In genomic region chr11:86919557-86920210, GRCh38 we compare ENCODE assay signal across 9 cellular contexts. TPM values are rescaled to one million over a fixed set of nuclear protein-coding genes. Genes with fewer than 3 reads are reported as not detected.
A peak's percentile ranks its signal among the peaks of the same experiment; 100 is the strongest.
DNase-seq lines count a peak whose midpoint lies in the region; ATAC-seq and TF ChIP-seq lines count a peak whose summit lies in the region.
"Had no signal": no experiment of that assay in that cellular context is flagged by ENCODE, and none has a peak within 500 bp of the region (broad histone marks: within the 10 kb centered on the region; RNA-seq: fewer than 3 reads in every experiment).

No MANE protein-coding gene starts in this region.

- no peaks in the 10 kb centered on the region for H3K27me3 Mint-ChIP-seq in activated naive CD4-positive, alpha-beta T cell treated with anti-CD3 and anti-CD28 coated beads for 36 hours (ENCODE audit: low read depth)

- H3K79me2 ChIP-seq in SU-DHL-6 (ENCODE audit: insufficient read depth, low read length) (no peaks in the 10 kb centered on the region), parathyroid adenoma (no peaks in the 10 kb centered on the region)

- H3K27ac Mint-ChIP-seq in activated naive CD4-positive, alpha-beta T cell treated with anti-CD3 and anti-CD28 coated beads for 36 hours = no peak overlapping the region

- no peaks in the 10 kb centered on the region for H3K9me3 ChIP-seq in SU-DHL-6 (ENCODE audit: insufficient read depth, low read length)
- H3K9me3 ChIP-seq in parathyroid adenoma (ENCODE audit: control insufficient read depth, low read length) = no peaks in the 10 kb centered on the region

- CTCF ChIA-PET in activated naive CD4-positive, alpha-beta T cell treated with anti-CD3 and anti-CD28 coated beads for 36 hours (lab: Charles Lee) = interaction anchor here (1.1 to 5.8 kb wide), 3 partner anchors 49 to 381 kb away, joined by 3 to 38 read pairs (median 3); no protein-coding TSS in a partner anchor

- H2AFZ ChIP-seq in SU-DHL-6 (ENCODE audit: low read depth, low read length, severe bottlenecking) = no peak overlapping the region
- H2AFZ ChIP-seq in parathyroid adenoma = no peak overlapping the region

- H3K4me2 ChIP-seq in SU-DHL-6 (ENCODE audit: low read depth, low read length, poor library complexity, severe bottlenecking) (no peak overlapping the region), parathyroid adenoma (ENCODE audit: low read length) (no peak overlapping the region)

- no peaks in the 10 kb centered on the region for H4K20me1 ChIP-seq in SU-DHL-6 (ENCODE audit: low read depth, low read length)

- intact Hi-C loops in activated naive CD4-positive, alpha-beta T cell treated with anti-CD3 and anti-CD28 coated beads for 36 hours (cut with micrococcal nuclease) = loop anchor here (1.0 kb wide), 3 partner anchors 49 to 1065 kb away; no protein-coding TSS in a partner anchor

- DNase-seq in activated naive CD4-positive, alpha-beta T cell treated with anti-CD3 and anti-CD28 coated beads for 36 hours = peak; percentile 19
- DNase-seq in activated naive CD4-positive, alpha-beta T cell (lab: John Stamatoyannopoulos, UW) = no peak
- DNase-seq in KBM-7 (peak; percentile 57), foreskin fibroblast (peak; percentile 61 to 83)

- H3K9me2 ChIP-seq in SU-DHL-6 (replicated peaks; ENCODE audit: insufficient read depth, low read length) = no peaks in the 10 kb centered on the region

- in situ Hi-C loops in KBM-7 (cut with MboI; ENCODE audit: low pct_unique_long_range_greater_than_20kb, low sequenced_read_pairs) = no loop called here

- H3K27ac ChIP-seq in SU-DHL-6 (ENCODE audit: low read depth, low read length) = no peak overlapping the region
- H3K27ac ChIP-seq in parathyroid adenoma = no peak overlapping the region

- H3K4me1 ChIP-seq in parathyroid adenoma = no peaks in the 10 kb centered on the region

- H3K36me3 ChIP-seq in SU-DHL-6 (ENCODE audit: low read length) = no peaks in the 10 kb centered on the region
- no peaks in the 10 kb centered on the region for H3K36me3 ChIP-seq in parathyroid adenoma (ENCODE audit: control insufficient read depth, insufficient read depth, low read length)

- H3K27me3 ChIP-seq in SU-DHL-6 (ENCODE audit: low read length) (0 out of 2 replicates have a peak, but pooled peaks cover 1% of the 10 kb centered on the region), parathyroid adenoma (ENCODE audit: control insufficient read depth, insufficient read depth, low read length) (no peaks in the 10 kb centered on the region)

- H3K4me3 ChIP-seq in SU-DHL-6 (ENCODE audit: insufficient read depth, low read length, poor library complexity, severe bottlenecking) (no peak overlapping the region), foreskin fibroblast (ENCODE audit: low read depth in 1 of 2, low read length in 2 of 2) (no peak overlapping the region), parathyroid adenoma (ENCODE audit: low read depth, low read length) (no peak overlapping the region)

- H3K9me3 Mint-ChIP-seq in activated naive CD4-positive, alpha-beta T cell treated with anti-CD3 and anti-CD28 coated beads for 36 hours = no peaks in the 10 kb centered on the region
- H3K9me3 Mint-ChIP-seq: central memory CD8-positive, alpha-beta T cell had no signal

- no peaks in the 10 kb centered on the region for H3F3A ChIP-seq in SU-DHL-6 (ENCODE audit: insufficient read depth)

- no peak overlapping the region for H3K4me3 Mint-ChIP-seq in activated naive CD4-positive, alpha-beta T cell treated with anti-CD3 and anti-CD28 coated beads for 36 hours
- H3K4me3 Mint-ChIP-seq: central memory CD8-positive, alpha-beta T cell had no signal

- H3K9ac ChIP-seq in SU-DHL-6 (ENCODE audit: low read length) (no peak overlapping the region), parathyroid adenoma (no peak overlapping the region)

- H3K4me1 Mint-ChIP-seq in activated naive CD4-positive, alpha-beta T cell treated with anti-CD3 and anti-CD28 coated beads for 36 hours (ENCODE audit: low read depth) = peaks cover 4% of the 10 kb centered on the region
- H3K4me1 Mint-ChIP-seq: central memory CD8-positive, alpha-beta T cell had no signal

- TF ChIP-seq CTCF in SU-DHL-6 (IDR thresholded peaks at IDR 0.05; ENCODE audit: insufficient read depth, low read length, poor library complexity, severe bottlenecking) = peak; percentile 43
- peak; percentile 65 for TF ChIP-seq CTCF in foreskin fibroblast (IDR thresholded peaks at IDR 0.05; ENCODE audit: low read depth, low read length)
- TF ChIP-seq CTCF in parathyroid adenoma (IDR thresholded peaks at IDR 0.05) = peak; percentile 29

- H3K36me3 Mint-ChIP-seq in activated naive CD4-positive, alpha-beta T cell treated with anti-CD3 and anti-CD28 coated beads for 36 hours (ENCODE audit: low read depth) = no peaks in the 10 kb centered on the region

- no peak for ATAC-seq in HG02981 (IDR thresholded peaks at IDR 0.05; ENCODE audit: unreplicated experiment)
- no peak for ATAC-seq in HG03432 (IDR thresholded peaks at IDR 0.05; ENCODE audit: unreplicated experiment)

RNA-seq across cellular contexts. Expression of gene FZD4, which starts 35.5 kb away (rescaled TPM):
- under 1 TPM; 0.38 to 0.42 TPM for total RNA-seq in activated naive CD4-positive, alpha-beta T cell treated with anti-CD3 and anti-CD28 coated beads for 36 hours

Comparison
In these comparisons a context has a peak if more than half of its experiments do, and no peak if none do; other contexts are left out.
1. DNase-seq: peak in activated naive CD4-positive, alpha-beta T cell treated with anti-CD3 and anti-CD28 coated beads for 36 hours (single experiment), KBM-7 (single experiment) and foreskin fibroblast (2 of 2); none in activated naive CD4-positive, alpha-beta T cell (0 of 4).
2. Peak in every context shown above with its lines, with median percentiles within 50 percentile points of each other: CTCF ChIP-seq.